Comparison of ENCODE assay signal across 1 cellular context in the genomic region with DNA sequence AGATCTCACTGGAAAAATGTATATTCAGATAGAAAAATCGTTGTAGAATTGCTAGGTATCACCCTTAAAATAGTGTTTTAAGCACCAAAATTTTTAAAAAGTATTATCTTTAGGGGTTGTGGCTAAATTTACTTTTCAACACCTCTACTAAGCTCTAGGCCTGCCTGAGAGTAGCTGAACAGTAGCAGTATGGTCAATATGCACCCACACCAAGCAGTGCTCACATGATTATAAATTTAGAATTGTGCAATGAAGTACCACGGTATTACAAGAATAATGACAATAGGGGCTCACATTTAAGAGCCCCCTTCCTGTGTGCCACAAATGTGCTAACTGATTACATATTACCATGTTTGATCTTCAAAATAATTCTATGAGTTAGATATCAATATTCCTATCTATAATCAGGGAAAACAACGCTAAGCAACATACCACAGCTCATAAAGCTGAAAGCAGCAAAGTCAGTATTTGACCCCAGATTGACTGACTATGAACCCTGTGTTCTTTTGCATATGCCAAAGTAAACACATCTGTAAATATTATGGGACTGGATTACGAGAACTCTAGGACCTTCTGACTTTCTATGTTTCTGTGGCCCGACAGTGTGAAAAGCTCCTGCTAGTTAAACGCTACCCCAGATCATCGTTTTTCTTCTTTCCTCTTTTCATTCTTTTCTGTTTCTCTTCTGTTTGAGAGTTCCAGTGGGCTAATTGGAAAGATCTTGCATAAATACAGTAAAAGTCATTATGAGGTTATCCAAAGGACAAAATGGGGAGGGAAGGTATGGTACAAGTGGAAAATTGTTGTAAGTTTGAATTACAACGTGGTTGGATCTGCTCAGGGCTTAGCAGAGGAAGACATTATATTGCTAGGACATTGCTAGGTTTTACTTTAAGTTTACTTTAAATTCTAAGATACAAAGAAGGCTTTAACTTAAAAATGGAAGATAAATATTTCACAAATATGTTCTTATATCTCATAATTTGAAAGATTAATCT.
A peak's percentile ranks its signal among the peaks of the same experiment; 100 is the strongest.
TF ChIP-seq lines count a peak whose summit lies in the region.

No MANE protein-coding gene starts in this region.

TF ChIP-seq in HepG2, 621 proteins besides CTCF, POLR2A, EP300 and RAD21 (continued from another document):
- TF ChIP-seq ZSCAN22 (CRISPR knock-in tag; IDR thresholded peaks at IDR 0.05) (no peak), ZNF816 (CRISPR knock-in tag; IDR thresholded peaks at IDR 0.05; ENCODE audit: borderline replicate concordance) (no peak), NKX3-1 (CRISPR knock-in tag; IDR thresholded peaks at IDR 0.05) (no peak), ZNF567 (CRISPR knock-in tag; IDR thresholded peaks at IDR 0.05; ENCODE audit: borderline replicate concordance) (no peak), ZBTB21 (CRISPR knock-in tag; IDR thresholded peaks at IDR 0.05) (no peak), ZNF510 (CRISPR knock-in tag; IDR thresholded peaks at IDR 0.05; ENCODE audit: low read depth) (no peak), ZNF577 (CRISPR knock-in tag; IDR thresholded peaks at IDR 0.05; ENCODE audit: borderline replicate concordance, low read depth) (no peak), SALL1 (CRISPR knock-in tag; IDR thresholded peaks at IDR 0.05) (no peak), ZNF570 (CRISPR knock-in tag; IDR thresholded peaks at IDR 0.05; ENCODE audit: borderline replicate concordance) (no peak), ZNF672 (CRISPR knock-in tag; IDR thresholded peaks at IDR 0.05) (no peak), ZNF3 (CRISPR knock-in tag; IDR thresholded peaks at IDR 0.05) (no peak), MIXL1 (CRISPR knock-in tag; IDR thresholded peaks at IDR 0.05) (no peak), TOPORS (CRISPR knock-in tag; IDR thresholded peaks at IDR 0.05) (no peak), ZNF501 (CRISPR knock-in tag; IDR thresholded peaks at IDR 0.05) (no peak), JDP2 (CRISPR knock-in tag; IDR thresholded peaks at IDR 0.05; ENCODE audit: borderline replicate concordance) (no peak), ZMYM2 (CRISPR knock-in tag; IDR thresholded peaks at IDR 0.05) (no peak), PTBP1 (IDR thresholded peaks at IDR 0.05; ENCODE audit: low read depth, low read length, poor library complexity, severe bottlenecking) (no peak), ZNF614 (CRISPR knock-in tag; IDR thresholded peaks at IDR 0.05; ENCODE audit: borderline replicate concordance) (no peak), NFIC (IDR thresholded peaks at IDR 0.05; ENCODE audit: low read length) (no peak), ZNF329 (CRISPR knock-in tag; IDR thresholded peaks at IDR 0.05; ENCODE audit: low read depth) (no peak), RARA (CRISPR knock-in tag; IDR thresholded peaks at IDR 0.05) (peak; percentile 90), ZNF432 (CRISPR knock-in tag; IDR thresholded peaks at IDR 0.05; ENCODE audit: borderline replicate concordance) (no peak), WIZ (CRISPR knock-in tag; IDR thresholded peaks at IDR 0.05) (no peak), ZNF234 (CRISPR knock-in tag; conservative IDR thresholded peaks at IDR 0.05) (no peak), ZNF282 (IDR thresholded peaks at IDR 0.05; ENCODE audit: partially characterized antibody) (no peak), ZNF496 (CRISPR knock-in tag; IDR thresholded peaks at IDR 0.05; ENCODE audit: insufficient replicate concordance) (no peak), NFRKB (IDR thresholded peaks at IDR 0.05) (no peak), KLF11 (CRISPR knock-in tag; IDR thresholded peaks at IDR 0.05) (no peak), BHLHE40 (IDR thresholded peaks at IDR 0.05; ENCODE audit: low read length) (no peak), TBX2 (CRISPR knock-in tag; IDR thresholded peaks at IDR 0.05; ENCODE audit: borderline replicate concordance) (no peak)
- TF ChIP-seq, protein P1, sequence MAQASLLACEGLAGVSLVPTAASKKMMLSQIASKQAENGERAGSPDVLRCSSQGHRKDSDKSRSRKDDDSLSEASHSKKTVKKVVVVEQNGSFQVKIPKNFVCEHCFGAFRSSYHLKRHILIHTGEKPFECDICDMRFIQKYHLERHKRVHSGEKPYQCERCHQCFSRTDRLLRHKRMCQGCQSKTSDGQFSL (CRISPR knock-in tag; IDR thresholded peaks at IDR 0.05) = no peak
- TF ChIP-seq, protein P2, sequence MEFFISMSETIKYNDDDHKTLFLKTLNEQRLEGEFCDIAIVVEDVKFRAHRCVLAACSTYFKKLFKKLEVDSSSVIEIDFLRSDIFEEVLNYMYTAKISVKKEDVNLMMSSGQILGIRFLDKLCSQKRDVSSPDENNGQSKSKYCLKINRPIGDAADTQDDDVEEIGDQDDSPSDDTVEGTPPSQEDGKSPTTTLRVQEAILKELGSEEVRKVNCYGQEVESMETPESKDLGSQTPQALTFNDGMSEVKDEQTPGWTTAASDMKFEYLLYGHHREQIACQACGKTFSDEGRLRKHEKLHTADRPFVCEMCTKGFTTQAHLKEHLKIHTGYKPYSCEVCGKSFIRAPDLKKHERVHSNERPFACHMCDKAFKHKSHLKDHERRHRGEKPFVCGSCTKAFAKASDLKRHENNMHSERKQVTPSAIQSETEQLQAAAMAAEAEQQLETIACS (CRISPR knock-in tag; IDR thresholded peaks at IDR 0.05) = no peak
- TF ChIP-seq, protein P3, sequence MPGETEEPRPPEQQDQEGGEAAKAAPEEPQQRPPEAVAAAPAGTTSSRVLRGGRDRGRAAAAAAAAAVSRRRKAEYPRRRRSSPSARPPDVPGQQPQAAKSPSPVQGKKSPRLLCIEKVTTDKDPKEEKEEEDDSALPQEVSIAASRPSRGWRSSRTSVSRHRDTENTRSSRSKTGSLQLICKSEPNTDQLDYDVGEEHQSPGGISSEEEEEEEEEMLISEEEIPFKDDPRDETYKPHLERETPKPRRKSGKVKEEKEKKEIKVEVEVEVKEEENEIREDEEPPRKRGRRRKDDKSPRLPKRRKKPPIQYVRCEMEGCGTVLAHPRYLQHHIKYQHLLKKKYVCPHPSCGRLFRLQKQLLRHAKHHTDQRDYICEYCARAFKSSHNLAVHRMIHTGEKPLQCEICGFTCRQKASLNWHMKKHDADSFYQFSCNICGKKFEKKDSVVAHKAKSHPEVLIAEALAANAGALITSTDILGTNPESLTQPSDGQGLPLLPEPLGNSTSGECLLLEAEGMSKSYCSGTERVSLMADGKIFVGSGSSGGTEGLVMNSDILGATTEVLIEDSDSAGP (CRISPR knock-in tag; IDR thresholded peaks at IDR 0.05; ENCODE audit: borderline replicate concordance) = no peak
- TF ChIP-seq, protein P4, sequence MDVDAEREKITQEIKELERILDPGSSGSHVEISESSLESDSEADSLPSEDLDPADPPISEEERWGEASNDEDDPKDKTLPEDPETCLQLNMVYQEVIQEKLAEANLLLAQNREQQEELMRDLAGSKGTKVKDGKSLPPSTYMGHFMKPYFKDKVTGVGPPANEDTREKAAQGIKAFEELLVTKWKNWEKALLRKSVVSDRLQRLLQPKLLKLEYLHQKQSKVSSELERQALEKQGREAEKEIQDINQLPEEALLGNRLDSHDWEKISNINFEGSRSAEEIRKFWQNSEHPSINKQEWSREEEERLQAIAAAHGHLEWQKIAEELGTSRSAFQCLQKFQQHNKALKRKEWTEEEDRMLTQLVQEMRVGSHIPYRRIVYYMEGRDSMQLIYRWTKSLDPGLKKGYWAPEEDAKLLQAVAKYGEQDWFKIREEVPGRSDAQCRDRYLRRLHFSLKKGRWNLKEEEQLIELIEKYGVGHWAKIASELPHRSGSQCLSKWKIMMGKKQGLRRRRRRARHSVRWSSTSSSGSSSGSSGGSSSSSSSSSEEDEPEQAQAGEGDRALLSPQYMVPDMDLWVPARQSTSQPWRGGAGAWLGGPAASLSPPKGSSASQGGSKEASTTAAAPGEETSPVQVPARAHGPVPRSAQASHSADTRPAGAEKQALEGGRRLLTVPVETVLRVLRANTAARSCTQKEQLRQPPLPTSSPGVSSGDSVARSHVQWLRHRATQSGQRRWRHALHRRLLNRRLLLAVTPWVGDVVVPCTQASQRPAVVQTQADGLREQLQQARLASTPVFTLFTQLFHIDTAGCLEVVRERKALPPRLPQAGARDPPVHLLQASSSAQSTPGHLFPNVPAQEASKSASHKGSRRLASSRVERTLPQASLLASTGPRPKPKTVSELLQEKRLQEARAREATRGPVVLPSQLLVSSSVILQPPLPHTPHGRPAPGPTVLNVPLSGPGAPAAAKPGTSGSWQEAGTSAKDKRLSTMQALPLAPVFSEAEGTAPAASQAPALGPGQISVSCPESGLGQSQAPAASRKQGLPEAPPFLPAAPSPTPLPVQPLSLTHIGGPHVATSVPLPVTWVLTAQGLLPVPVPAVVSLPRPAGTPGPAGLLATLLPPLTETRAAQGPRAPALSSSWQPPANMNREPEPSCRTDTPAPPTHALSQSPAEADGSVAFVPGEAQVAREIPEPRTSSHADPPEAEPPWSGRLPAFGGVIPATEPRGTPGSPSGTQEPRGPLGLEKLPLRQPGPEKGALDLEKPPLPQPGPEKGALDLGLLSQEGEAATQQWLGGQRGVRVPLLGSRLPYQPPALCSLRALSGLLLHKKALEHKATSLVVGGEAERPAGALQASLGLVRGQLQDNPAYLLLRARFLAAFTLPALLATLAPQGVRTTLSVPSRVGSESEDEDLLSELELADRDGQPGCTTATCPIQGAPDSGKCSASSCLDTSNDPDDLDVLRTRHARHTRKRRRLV (CRISPR knock-in tag; IDR thresholded peaks at IDR 0.05) = no peak
- TF ChIP-seq, protein P5, sequence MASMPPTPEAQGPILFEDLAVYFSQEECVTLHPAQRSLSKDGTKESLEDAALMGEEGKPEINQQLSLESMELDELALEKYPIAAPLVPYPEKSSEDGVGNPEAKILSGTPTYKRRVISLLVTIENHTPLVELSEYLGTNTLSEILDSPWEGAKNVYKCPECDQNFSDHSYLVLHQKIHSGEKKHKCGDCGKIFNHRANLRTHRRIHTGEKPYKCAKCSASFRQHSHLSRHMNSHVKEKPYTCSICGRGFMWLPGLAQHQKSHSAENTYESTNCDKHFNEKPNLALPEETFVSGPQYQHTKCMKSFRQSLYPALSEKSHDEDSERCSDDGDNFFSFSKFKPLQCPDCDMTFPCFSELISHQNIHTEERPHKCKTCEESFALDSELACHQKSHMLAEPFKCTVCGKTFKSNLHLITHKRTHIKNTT (CRISPR knock-in tag; IDR thresholded peaks at IDR 0.05) = no peak
